In the genomic region with DNA sequence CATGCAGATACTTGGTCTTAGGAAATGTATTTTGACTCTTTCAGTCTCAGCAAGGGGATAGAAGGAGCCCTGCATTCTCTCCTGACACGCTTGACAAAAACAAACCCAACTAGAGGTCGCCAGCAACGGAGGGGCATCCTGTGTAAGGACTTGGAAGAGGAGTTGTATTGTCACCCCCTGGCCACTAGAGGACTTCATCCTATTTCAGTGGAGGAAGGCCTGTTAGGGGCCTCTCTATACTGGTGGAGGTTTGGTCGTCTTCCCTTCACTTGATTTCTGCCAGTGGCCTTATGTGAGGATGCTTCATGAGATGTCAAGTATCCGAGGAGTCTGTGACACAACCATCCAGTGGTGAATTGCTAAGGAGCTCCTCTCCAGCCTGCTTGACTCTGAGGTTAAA, we compare ENCODE assay signal across 9 cellular contexts.
DNase-seq lines count a peak whose midpoint lies in the region; ATAC-seq, FAIRE-seq and TF ChIP-seq lines count a peak whose summit lies in the region.
"Had no signal": no experiment of that assay in that cellular context is flagged by ENCODE, and none has a peak within 500 bp of the region (broad histone marks: within the 10 kb centered on the region; RNA-seq: fewer than 3 reads in every experiment).

No MANE protein-coding gene starts in this region.

- POLR2A ChIA-PET in HEK293T (lab: Yijun Ruan, JAX), result no interaction called here

- DNase-seq in EL (peak; percentile 37), HEK293T (ENCODE audit: extremely low spot score) (peak; percentile 72), lower lobe of right lung (no peak), NCI-H2107 (lab: John Stamatoyannopoulos, UW) (no peak), small intestine (no peak), SKM-1 treated with dmso at 0.1 percent for 144 hours (lab: John Stamatoyannopoulos, UW; ENCODE audit: unreplicated experiment) (no peak)
- DNase-seq in activated CD4-positive, CD25-positive, alpha-beta regulatory T cell (lab: John Stamatoyannopoulos, UW), result no peak

- H3K27ac ChIP-seq in lower lobe of right lung (no peak overlapping the region), small intestine (ENCODE audit: low read depth in 1 of 2, low read length in 1 of 2) (no peak overlapping the region)

- TF ChIP-seq CTCF in WI38 (IDR thresholded peaks at IDR 0.05; ENCODE audit: low read depth, low read length) (peak; percentile 22), lower lobe of right lung (IDR thresholded peaks at IDR 0.05) (peak; percentile 14)

- no peak for ATAC-seq in lower lobe of right lung

- H3K4me1 ChIP-seq in lower lobe of right lung (peaks cover 10% of the 10 kb centered on the region), small intestine (ENCODE audit: control insufficient read depth in 2 of 2, insufficient read depth in 1 of 2, low read depth in 1 of 2, low read length in 1 of 2) (no peaks in the 10 kb centered on the region)

- H3K36me3 ChIP-seq in lower lobe of right lung (no peaks in the 10 kb centered on the region), small intestine (ENCODE audit: control insufficient read depth in 2 of 2, insufficient read depth in 2 of 2, low read length in 2 of 2) (no peaks in the 10 kb centered on the region)

- FAIRE-seq in small intestine (lab: Jason Lieb, UNC), result no peak

- whole genome bisulfite sequencing in small intestine, 3 donors, result 66 to 71% (median 68%) methylated on average over 5 of the region's 5 CpGs

- H3K4me3 ChIP-seq in WI38 (ENCODE audit: low read depth, low read length) (no peak overlapping the region), lower lobe of right lung (no peak overlapping the region), small intestine (ENCODE audit: low read depth in 1 of 2, low read length in 2 of 2) (no peak overlapping the region)
- H3K4me3 ChIP-seq: lung had no signal

- CTCF ChIA-PET in HEK293T (lab: Yijun Ruan, JAX), result interaction anchor here (0.8 kb wide), 1 partner anchor 31 kb away, joined by 3 read pairs; no protein-coding TSS in a partner anchor

- no peaks in the 10 kb centered on the region for H3K27me3 ChIP-seq in lower lobe of right lung (ENCODE audit: low read depth)
- no peaks in the 10 kb centered on the region for H3K27me3 ChIP-seq in small intestine (ENCODE audit: control insufficient read depth in 2 of 2, insufficient read depth in 2 of 2, low read length in 2 of 2)

- intact Hi-C loops in lower lobe of right lung (cut with DNase I), result no loop called here

- H3K9me3 ChIP-seq in lower lobe of right lung (no peaks in the 10 kb centered on the region), small intestine (ENCODE audit: control insufficient read depth, low read depth) (no peaks in the 10 kb centered on the region)

TF ChIP-seq in HEK293T, 16 proteins besides CTCF, POLR2A, EP300 and RAD21:
- no peak for TF ChIP-seq HDGF (IDR thresholded peaks at IDR 0.05; ENCODE audit: borderline replicate concordance)
- TF ChIP-seq SUZ12 (IDR thresholded peaks at IDR 0.05), result no peak
- TF ChIP-seq CTBP1 (IDR thresholded peaks at IDR 0.05; ENCODE audit: borderline replicate concordance), result no peak
- TF ChIP-seq FOXM1 (IDR thresholded peaks at IDR 0.05; ENCODE audit: borderline replicate concordance), result no peak
- TF ChIP-seq, protein P1, sequence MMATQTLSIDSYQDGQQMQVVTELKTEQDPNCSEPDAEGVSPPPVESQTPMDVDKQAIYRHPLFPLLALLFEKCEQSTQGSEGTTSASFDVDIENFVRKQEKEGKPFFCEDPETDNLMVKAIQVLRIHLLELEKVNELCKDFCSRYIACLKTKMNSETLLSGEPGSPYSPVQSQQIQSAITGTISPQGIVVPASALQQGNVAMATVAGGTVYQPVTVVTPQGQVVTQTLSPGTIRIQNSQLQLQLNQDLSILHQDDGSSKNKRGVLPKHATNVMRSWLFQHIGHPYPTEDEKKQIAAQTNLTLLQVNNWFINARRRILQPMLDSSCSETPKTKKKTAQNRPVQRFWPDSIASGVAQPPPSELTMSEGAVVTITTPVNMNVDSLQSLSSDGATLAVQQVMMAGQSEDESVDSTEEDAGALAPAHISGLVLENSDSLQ (IDR thresholded peaks at IDR 0.05), result no peak
- no peak for TF ChIP-seq FOXK2 (IDR thresholded peaks at IDR 0.05)
- TF ChIP-seq SP1 (IDR thresholded peaks at IDR 0.05), result no peak
- TF ChIP-seq NFRKB (IDR thresholded peaks at IDR 0.05), result no peak
- no peak for TF ChIP-seq BHLHE40 (IDR thresholded peaks at IDR 0.05; ENCODE audit: borderline replicate concordance)
- TF ChIP-seq L3MBTL2 (conservative IDR thresholded peaks at IDR 0.05), result no peak
- TF ChIP-seq ELF4 (IDR thresholded peaks at IDR 0.05), result no peak
- TF ChIP-seq ZNF384 (IDR thresholded peaks at IDR 0.05), result no peak
- no peak for TF ChIP-seq LEF1 (IDR thresholded peaks at IDR 0.05; ENCODE audit: borderline replicate concordance)
- TF ChIP-seq FOXA1 (IDR thresholded peaks at IDR 0.05), result no peak
- TF ChIP-seq ARNT (IDR thresholded peaks at IDR 0.05), result no peak
- TF ChIP-seq TARDBP (IDR thresholded peaks at IDR 0.05), result no peak

Comparison
In these comparisons a context has a peak if more than half of its experiments do, and no peak if none do; other contexts are left out.
1. DNase-seq: peak in EL (single experiment) and HEK293T (single experiment); none in lower lobe of right lung (single experiment), NCI-H2107 (single experiment), activated CD4-positive, CD25-positive, alpha-beta regulatory T cell (0 of 4), small intestine (single experiment) and SKM-1 treated with dmso at 0.1 percent for 144 hours (single experiment).